ENCODE assay signal across 1 cellular context in the genomic region with DNA sequence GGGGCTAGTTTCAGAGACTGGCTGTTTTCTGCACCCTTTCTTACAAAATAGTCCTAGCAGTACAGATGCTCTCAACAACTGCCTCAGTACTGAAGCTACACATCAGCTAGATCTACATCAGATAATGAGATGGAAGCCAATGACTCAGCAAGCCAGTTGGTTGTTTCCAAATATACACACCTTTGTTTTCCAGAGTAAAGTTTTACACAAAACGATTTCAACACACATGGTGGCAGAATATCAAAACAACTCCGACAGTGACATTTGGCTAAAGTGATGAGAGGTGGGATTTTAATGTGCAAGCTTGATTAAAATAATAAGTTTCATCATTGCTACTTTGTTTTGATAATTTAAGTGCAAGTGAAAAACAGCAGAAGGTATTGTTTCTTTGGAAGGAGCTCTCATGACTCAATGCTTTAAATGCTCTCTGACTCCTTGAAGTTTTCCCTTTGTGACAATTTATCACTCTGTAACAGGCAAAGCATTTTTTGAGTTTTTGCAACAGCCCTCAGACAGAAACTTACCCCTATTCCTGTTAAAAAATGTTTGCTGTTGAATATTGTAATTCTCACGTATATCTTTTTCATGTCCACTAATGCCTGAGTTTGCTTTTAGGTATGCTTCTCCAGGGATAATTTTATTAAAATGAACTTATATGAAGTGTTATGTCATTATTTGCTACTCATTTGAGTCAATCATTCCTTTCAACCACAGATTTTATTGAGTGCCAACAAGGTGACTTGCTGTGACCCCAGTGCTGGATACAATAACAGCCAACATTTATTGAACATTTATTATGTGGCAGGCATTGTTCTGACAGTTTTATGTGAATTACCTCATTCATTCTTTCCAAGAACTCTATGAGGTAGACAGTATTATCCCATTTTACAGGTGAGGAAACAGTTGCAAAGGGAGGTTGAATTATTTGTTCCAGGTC.
TF ChIP-seq lines count a peak whose summit lies in the region.

No MANE protein-coding gene starts in this region.

TF ChIP-seq in A549, 52 proteins besides CTCF, POLR2A, EP300 and RAD21 (continued from another document):
- no peak for TF ChIP-seq NPAS2 (CRISPR knock-in tag; IDR thresholded peaks at IDR 0.05; ENCODE audit: borderline replicate concordance)
- TF ChIP-seq RFX5 (IDR thresholded peaks at IDR 0.05), result no peak
- no peak for TF ChIP-seq CHD4 (IDR thresholded peaks at IDR 0.05; ENCODE audit: borderline replicate concordance)
- TF ChIP-seq TFCP2L1 (CRISPR knock-in tag; IDR thresholded peaks at IDR 0.05), result no peak
- TF ChIP-seq HOXA7 (CRISPR knock-in tag; IDR thresholded peaks at IDR 0.05), result no peak
- no peak for TF ChIP-seq CHD2 (IDR thresholded peaks at IDR 0.05; ENCODE audit: low read length, partially characterized antibody)
- peak; percentile 38 for TF ChIP-seq GATA3 (IDR thresholded peaks at IDR 0.05; ENCODE audit: borderline replicate concordance)
TF ChIP-seq in A549: peak in this region for 3.
